20 cellular contexts compared by ENCODE assay signal in the genomic region with DNA sequence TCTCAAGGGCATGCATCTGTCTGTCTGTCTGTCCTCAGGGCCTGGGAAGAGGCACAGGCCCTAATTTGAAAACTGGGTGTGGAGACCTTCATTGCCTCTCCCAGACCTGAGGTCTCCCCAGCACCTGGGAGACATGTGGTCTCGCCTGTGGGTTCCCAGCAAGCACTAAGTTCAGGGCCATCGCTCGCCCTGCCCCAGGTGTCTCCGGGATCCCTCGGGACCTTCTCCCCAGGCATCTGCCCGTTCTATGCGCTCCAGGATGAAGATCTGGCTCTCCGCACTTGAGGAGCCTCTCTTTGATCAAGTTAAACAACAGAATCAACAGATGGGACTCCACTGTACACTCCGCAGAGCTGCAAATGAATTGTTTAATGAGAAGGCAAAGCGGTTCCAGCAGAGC.
A peak's percentile ranks its signal among the peaks of the same experiment; 100 is the strongest.
DNase-seq lines count a peak whose midpoint lies in the region; ATAC-seq and TF ChIP-seq lines count a peak whose summit lies in the region.
"Had no signal": no experiment of that assay in that cellular context is flagged by ENCODE, and none has a peak within 500 bp of the region (broad histone marks: within the 10 kb centered on the region; RNA-seq: fewer than 3 reads in every experiment).

No MANE protein-coding gene starts in this region.

- H3K4me3 Mint-ChIP-seq in activated CD8-positive, alpha-beta memory T cell treated with anti-CD3 and anti-CD28 coated beads, Interleukin-2, amount 10 ng/mL, durations not matched to agents 7 days and 5 days, result no peak overlapping the region
- H3K4me3 Mint-ChIP-seq: CD4-positive, alpha-beta T cell; HFFc6 had no signal

- intact Hi-C loops in testis (cut with DNase I; ENCODE audit: low total_unique reads) (no loop called here), sciatic nerve (cut with DNase I) (no loop called here)

- H2BK12ac ChIP-seq in neuronal stem cell (ENCODE audit: low read length), result no peak overlapping the region

- peak overlapping the region; percentile 64 for H2AK5ac ChIP-seq in neuronal stem cell (ENCODE audit: low read depth, low read length)

- peak overlapping the region; percentile 14 for H3K14ac ChIP-seq in neuronal stem cell (ENCODE audit: low read length)

- no peak overlapping the region for H3K4me2 ChIP-seq in neuronal stem cell (ENCODE audit: insufficient read depth, low read length, poor library complexity, severe bottlenecking)
- H3K4me2 ChIP-seq: A549 had no signal

- no peak overlapping the region for H3K4ac ChIP-seq in neuronal stem cell (ENCODE audit: low read length)

- no peaks in the 10 kb centered on the region for H3K36me3 Mint-ChIP-seq in activated CD8-positive, alpha-beta memory T cell treated with anti-CD3 and anti-CD28 coated beads, Interleukin-2, amount 10 ng/mL, durations not matched to agents 7 days and 5 days

- no peak overlapping the region for H4K91ac ChIP-seq in neuronal stem cell (ENCODE audit: low read depth, low read length, poor library complexity)

- no peak overlapping the region for H3K18ac ChIP-seq in neuronal stem cell (ENCODE audit: low read length)

- H2BK15ac ChIP-seq in neuronal stem cell (ENCODE audit: low read length), result peak overlapping the region; percentile 21

- H3K9me3 ChIP-seq in neuronal stem cell (replicated peaks in 1 of 2; ENCODE audit: control insufficient read depth in 2 of 2, insufficient read depth in 1 of 2, low read depth in 1 of 2, low read length in 2 of 2) (peaks cover 7 to 8% of the 10 kb centered on the region in 2 donors), testis (no peaks in the 10 kb centered on the region)
- H3K9me3 ChIP-seq: BE2C, MG63 had no signal

- no peak overlapping the region for H2AFZ ChIP-seq in neuronal stem cell (ENCODE audit: low read length)

- H3K79me1 ChIP-seq in neuronal stem cell (ENCODE audit: low read depth, low read length), result no peaks in the 10 kb centered on the region

- H3K36me3 ChIP-seq in neuronal stem cell (replicated peaks in 1 of 2; ENCODE audit: control insufficient read depth in 2 of 2, insufficient read depth in 2 of 2, low read length in 2 of 2) (peaks cover 0 to 1% of the 10 kb centered on the region in 2 donors), testis (ENCODE audit: low read depth, missing control alignments) (no peaks in the 10 kb centered on the region)
- H3K36me3 ChIP-seq: BE2C, MG63 had no signal

- no peak overlapping the region for H3K9ac ChIP-seq in neuronal stem cell (ENCODE audit: low read depth, low read length, poor library complexity)

- H3K4me1 Mint-ChIP-seq in activated CD8-positive, alpha-beta memory T cell treated with anti-CD3 and anti-CD28 coated beads, Interleukin-2, amount 10 ng/mL, durations not matched to agents 7 days and 5 days, result no peaks in the 10 kb centered on the region

- H3K27ac ChIP-seq in neuronal stem cell (replicated peaks; ENCODE audit: low read length) (no peak overlapping the region), testis (no peak overlapping the region)
- H3K27ac ChIP-seq: A549 had no signal

- H3K9me3 Mint-ChIP-seq in activated CD8-positive, alpha-beta memory T cell treated with anti-CD3 and anti-CD28 coated beads, Interleukin-2, amount 10 ng/mL, durations not matched to agents 7 days and 5 days (ENCODE audit: low read depth), result peaks cover 4% of the 10 kb centered on the region
- H3K9me3 Mint-ChIP-seq: CD4-positive, alpha-beta T cell had no signal

- no peak overlapping the region for H2BK5ac ChIP-seq in neuronal stem cell (ENCODE audit: low read length)

- H3K27me3 ChIP-seq in neuronal stem cell (ENCODE audit: control insufficient read depth in 3 of 3, insufficient read depth in 3 of 3, low read depth in 1 of 3, low read length in 3 of 3) (no peaks in the 10 kb centered on the region), testis (no peaks in the 10 kb centered on the region)
- H3K27me3 ChIP-seq: BE2C, MG63 had no signal

- ATAC-seq in activated CD8-positive, alpha-beta memory T cell treated with anti-CD3 and anti-CD28 coated beads, Interleukin-2, amount 10 ng/mL, durations not matched to agents 7 days and 5 days, result no peak
- ATAC-seq in sciatic nerve (no peak), GM19397 (IDR thresholded peaks at IDR 0.05; ENCODE audit: unreplicated experiment) (no peak), HG03342 (IDR thresholded peaks at IDR 0.05; ENCODE audit: unreplicated experiment) (no peak)
- ATAC-seq: A549, SK-N-SH treated with all-trans-retinoic acid at 6 μM for 48 hours had no signal

- no CpG with 5 or more reads among the region's 10 CpGs for WGBS in neuronal stem cell (ENCODE audit: extremely low coverage in 2 of 2, insufficient read length in 2 of 2, insufficient replicate concordance in 1 of 2), 2 donors
- WGBS in testis, 2 donors, result 95 to 97% methylated on average over 9 to 10 of the region's 10 CpGs

- H3K23ac ChIP-seq in neuronal stem cell (ENCODE audit: low read depth, low read length, poor library complexity), result no peak overlapping the region

- no peaks in the 10 kb centered on the region for H3K27me3 Mint-ChIP-seq in activated CD8-positive, alpha-beta memory T cell treated with anti-CD3 and anti-CD28 coated beads, Interleukin-2, amount 10 ng/mL, durations not matched to agents 7 days and 5 days
- H3K27me3 Mint-ChIP-seq: CD4-positive, alpha-beta T cell had no signal

- H2BK120ac ChIP-seq in neuronal stem cell (ENCODE audit: low read depth, low read length), result no peak overlapping the region

- no peak overlapping the region for H3K4me3 ChIP-seq in neuronal stem cell (ENCODE audit: low read length in 2 of 2)
- no peak overlapping the region for H3K4me3 ChIP-seq in testis
- H3K4me3 ChIP-seq: A549, MG63 had no signal

- H3K27ac Mint-ChIP-seq in activated CD8-positive, alpha-beta memory T cell treated with anti-CD3 and anti-CD28 coated beads, Interleukin-2, amount 10 ng/mL, durations not matched to agents 7 days and 5 days, result no peak overlapping the region
- H3K27ac Mint-ChIP-seq: CD4-positive, alpha-beta T cell; HFFc6 had no signal

- peak; percentile 18 for DNase-seq in activated CD8-positive, alpha-beta memory T cell treated with anti-CD3 and anti-CD28 coated beads, Interleukin-2, amount 10 ng/mL, durations not matched to agents 7 days and 5 days
- no peak for DNase-seq in activated CD8-positive, alpha-beta memory T cell treated with anti-CD3 and anti-CD28 coated beads for 24 hours
- DNase-seq in NCI-H524 (lab: John Stamatoyannopoulos, UW) (peak; percentile 7 to 56), neuronal stem cell (ENCODE audit: low spot score) (no peak), testis (peak; percentile 10), sciatic nerve (ENCODE audit: low spot score) (no peak)
- DNase-seq: BE2C; COR-L47; HFFc6; MG63; NCI-H1694 treated with DMSO at 0.1 percent for 48 hours; NCI-H446; NCI-H774; NK-92 treated with Interleukin-12 subunit alpha and Interleukin-12 subunit beta, amount 100 ng/mL, for 24 hours; SIG-M5 had no signal

- CTCF ChIA-PET in activated CD8-positive, alpha-beta memory T cell treated with anti-CD3 and anti-CD28 coated beads, Interleukin-2, amount 10 ng/mL, durations not matched to agents 7 days and 5 days (lab: Charles Lee), result no interaction called here

- TF ChIP-seq CTCF in testis (IDR thresholded peaks at IDR 0.05), result no peak

- H3K4me1 ChIP-seq in neuronal stem cell (ENCODE audit: control insufficient read depth in 2 of 2, insufficient read depth in 1 of 2, low read depth in 1 of 2, low read length in 2 of 2) (peaks cover 0 to 12% of the 10 kb centered on the region in 2 donors), testis (peaks cover 10% of the 10 kb centered on the region)
- H3K4me1 ChIP-seq: A549, BE2C had no signal

- TF ChIP-seq POLR2A in testis (IDR thresholded peaks at IDR 0.05), result no peak

- H4K8ac ChIP-seq in neuronal stem cell (ENCODE audit: low read depth, low read length), result no peak overlapping the region

Comparison
In these comparisons a context has a peak if more than half of its experiments do, and no peak if none do; other contexts are left out.
1. DNase-seq: peak in activated CD8-positive, alpha-beta memory T cell treated with anti-CD3 and anti-CD28 coated beads, Interleukin-2, amount 10 ng/mL, durations not matched to agents 7 days and 5 days (single experiment), NCI-H524 (2 of 2) and testis (single experiment); none in activated CD8-positive, alpha-beta memory T cell treated with anti-CD3 and anti-CD28 coated beads for 24 hours (single experiment), neuronal stem cell (single experiment) and sciatic nerve (single experiment).